Comparison of ENCODE assay signal across 15 cellular contexts in the genomic region with DNA sequence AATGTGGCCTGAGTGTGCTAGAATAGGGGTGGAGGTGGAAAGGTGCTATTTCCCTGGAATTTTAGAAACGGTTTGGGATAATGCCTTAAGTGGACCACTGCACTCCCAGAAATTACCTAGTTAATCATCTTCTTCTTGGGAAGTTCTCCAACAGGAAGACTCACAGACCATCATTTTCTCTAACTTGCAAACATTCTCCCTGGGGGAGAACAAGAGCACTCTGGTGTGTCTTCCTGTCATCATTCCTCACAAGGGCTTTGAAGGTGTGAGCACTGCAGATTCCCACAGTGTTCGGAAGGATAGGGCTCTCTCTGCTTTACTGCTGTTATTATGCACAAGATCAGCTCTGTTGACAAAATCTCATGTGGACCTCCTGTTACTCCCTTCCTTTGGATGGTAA. TPM values are rescaled to one million over a fixed set of nuclear protein-coding genes. Genes with fewer than 3 reads are reported as not detected.
DNase-seq lines count a peak whose midpoint lies in the region; FAIRE-seq and TF ChIP-seq lines count a peak whose summit lies in the region.
"Had no signal": no experiment of that assay in that cellular context is flagged by ENCODE, and none has a peak within 500 bp of the region (broad histone marks: within the 10 kb centered on the region; RNA-seq: fewer than 3 reads in every experiment).

No MANE protein-coding gene starts in this region.

- H3K18ac ChIP-seq in H1 (ENCODE audit: extremely low read depth, low read length) = no peak overlapping the region

- no peak overlapping the region for H3K14ac ChIP-seq in H1 (ENCODE audit: insufficient read length)

- TF ChIP-seq POLR2A in H1 (IDR thresholded peaks at IDR 0.05; ENCODE audit: control extremely low read depth in 1 of 2, low read depth in 2 of 2, low read length in 2 of 2) = no peak
- no peak for TF ChIP-seq POLR2A in stomach (IDR thresholded peaks at IDR 0.05)

- H2BK15ac ChIP-seq in H1 (ENCODE audit: low read length) = 0 out of 2 replicates have a peak overlapping the region, but pooled peaks have one; percentile 74

- peaks cover 0 to under 1% (median 0%) of the 10 kb centered on the region in 4 experiments; a peak in 1 of 7 replicates for H3K4me1 ChIP-seq in H1 (replicated peaks in 1 of 4; ENCODE audit: control insufficient read depth in 3 of 4, insufficient read depth in 4 of 4, low read length in 3 of 4)
- peaks cover 0 to 6% (median 0%) of the 10 kb centered on the region in 4 donors for H3K4me1 ChIP-seq in stomach

- no peaks in the 10 kb centered on the region for H3K23me2 ChIP-seq in H1 (ENCODE audit: low read depth, low read length)

- H4K91ac ChIP-seq in H1 (replicated peaks; ENCODE audit: insufficient read length, low read length) = no peak overlapping the region

- H2BK20ac ChIP-seq in H1 (ENCODE audit: low read length) = no peak overlapping the region

- CTCF ChIA-PET in H1 (lab: Charles Lee; ENCODE audit: partially characterized antibody) = interaction anchor here (0.6 to 1.2 kb wide), 3 partner anchors 39 to 382 kb away, joined by 3 to 4 read pairs (median 4); no protein-coding TSS in a partner anchor

- no peak overlapping the region for H2AK5ac ChIP-seq in H1 (ENCODE audit: low read depth, low read length)

- no peak overlapping the region for H2BK120ac ChIP-seq in H1 (replicated peaks; ENCODE audit: low read depth, low read length)

- no peaks in the 10 kb centered on the region for H3K27me3 ChIP-seq in H1 (replicated peaks in 1 of 4; ENCODE audit: control insufficient read depth in 3 of 4, extremely low read depth in 1 of 4, insufficient read depth in 3 of 4, low read length in 3 of 4)
- H3K27me3 ChIP-seq in stomach = no peaks in the 10 kb centered on the region

- FAIRE-seq in H1 (lab: Jason Lieb, UNC) = no peak

- intact Hi-C loops in stomach (cut with DNase I; ENCODE audit: low total_unique reads) = no loop called here

- no peak overlapping the region for H2BK12ac ChIP-seq in H1 (ENCODE audit: low read depth, low read length)

- no peaks in the 10 kb centered on the region for H3K79me2 ChIP-seq in H1 (ENCODE audit: control insufficient read depth in 1 of 2, insufficient read depth in 2 of 2, low read length in 2 of 2)

- no peak overlapping the region for H3K4me2 ChIP-seq in H1 (ENCODE audit: insufficient read depth in 1 of 2, low read depth in 2 of 2, low read length in 2 of 2)

- H3K4me3 ChIP-seq in H1 (ENCODE audit: extremely low read depth in 1 of 4, insufficient read depth in 2 of 4, low read depth in 3 of 4, low read length in 4 of 4) = no peak overlapping the region
- H3K4me3 ChIP-seq in stomach = no peak overlapping the region

- H3K23ac ChIP-seq in H1 (ENCODE audit: insufficient read length) = no peak overlapping the region

- H3K36me3 ChIP-seq in H1 (ENCODE audit: control insufficient read depth in 2 of 4, insufficient read depth in 4 of 4, low read length in 3 of 4) = no peaks in the 10 kb centered on the region
- no peaks in the 10 kb centered on the region for H3K36me3 ChIP-seq in stomach

- TF ChIP-seq EP300 in H1 (IDR thresholded peaks at IDR 0.05; ENCODE audit: borderline replicate concordance in 1 of 2, low read depth in 2 of 2, low read length in 2 of 2) (no peak), stomach (IDR thresholded peaks at IDR 0.05) (no peak)

- no peak overlapping the region for H4K5ac ChIP-seq in H1 (ENCODE audit: insufficient read length, low read depth, low read length)

- H3K9me3 ChIP-seq in H1 (ENCODE audit: insufficient read depth in 2 of 2, low read depth in 1 of 2, low read length in 1 of 2) = no peaks in the 10 kb centered on the region
- H3K9me3 ChIP-seq in stomach = no peaks in the 10 kb centered on the region

- no peak for TF ChIP-seq RAD21 in H1 (IDR thresholded peaks at IDR 0.05 in 1 of 2, conservative IDR thresholded peaks at IDR 0.05 in 1 of 2; ENCODE audit: low read depth in 2 of 2, low read length in 2 of 2)

- no peak overlapping the region for H3K27ac ChIP-seq in H1 (ENCODE audit: low read depth, low read length)
- no peak overlapping the region for H3K27ac ChIP-seq in stomach
- H3K27ac ChIP-seq: 22Rv1 had no signal

- no peak overlapping the region for H2AFZ ChIP-seq in H1 (ENCODE audit: low read length)

- no peak overlapping the region for H4K8ac ChIP-seq in H1 (ENCODE audit: extremely low read depth, insufficient read depth, low read length)

- 86% methylated on average over 2 of the region's 2 CpGs; no CpG with 5 or more reads in 1 of the 2 experiments for WGBS in H1 (ENCODE audit: extremely low coverage in 1 of 2, insufficient coverage in 1 of 2, insufficient read length in 1 of 2, insufficient replicate concordance in 2 of 2, low coverage in 1 of 2, low lambda C conversion rate in 2 of 2, missing lambda C conversion rate in 1 of 2), 2 experiments
- WGBS in stomach, 5 donors = 75 to 92% (median 88%) methylated on average over 2 of the region's 2 CpGs

- POLR2A ChIA-PET in H1 (lab: Charles Lee; ENCODE audit: partially characterized antibody) = no interaction called here

- TF ChIP-seq CTCF in H1 (IDR thresholded peaks at IDR 0.05; ENCODE audit: control extremely low read depth in 1 of 3, insufficient read depth in 1 of 3, low read depth in 1 of 3, low read length in 3 of 3) = no peak
- TF ChIP-seq CTCF in stomach (IDR thresholded peaks at IDR 0.05) = no peak

- DNase-seq in NCI-H146 (lab: John Stamatoyannopoulos, UW) = peak; percentile 47
- no peak for DNase-seq in NCI-H146 treated with DMSO at 0.1 percent for 48 hours (lab: John Stamatoyannopoulos, UW; ENCODE audit: unreplicated experiment)
- no peak for DNase-seq in H1 (ENCODE audit: low read depth in 1 of 2, low spot score in 2 of 2)
- peak; percentile 46 for DNase-seq in kidney glomerular epithelial cell (lab: John Stamatoyannopoulos, UW)
- no peak for DNase-seq in germinal center (ENCODE audit: low spot score)
- no peak for DNase-seq in stimulated activated CD4-positive, alpha-beta T cell treated with anti-CD3 and anti-CD28 coated beads, Interleukin-4, amount 100 ng/mL, for 24 hours
- no peak for DNase-seq in stomach
- DNase-seq: AML-193; C1 segment of cervical spinal cord; Calu3; CD4-positive, alpha-beta T cell; DMS 273 treated with DMSO at 0.1 percent for 48 hours; HCEC 1CT; HFFc6 had no signal

- no peaks in the 10 kb centered on the region for H4K20me1 ChIP-seq in H1 (replicated peaks in 1 of 2; ENCODE audit: control insufficient read depth in 1 of 2, insufficient read depth in 2 of 2, low read length in 2 of 2)

- H3K9ac ChIP-seq in H1 (replicated peaks in 1 of 4; ENCODE audit: extremely low read depth in 1 of 4, low read depth in 3 of 4, low read length in 3 of 4) = no peak overlapping the region

- H3K56ac ChIP-seq in H1 (replicated peaks; ENCODE audit: insufficient read length, low read depth, low read length) = no peak overlapping the region

- no peaks in the 10 kb centered on the region for H3K79me1 ChIP-seq in H1 (ENCODE audit: low read depth, low read length)

- H3K4ac ChIP-seq in H1 (replicated peaks; ENCODE audit: insufficient read length, low read depth, low read length) = no peak overlapping the region

- H2BK5ac ChIP-seq in H1 (ENCODE audit: low read depth, low read length) = no peak overlapping the region

TF ChIP-seq in H1, 55 proteins besides CTCF, POLR2A, EP300 and RAD21 (continues in another document):
- TF ChIP-seq CTBP2 (IDR thresholded peaks at IDR 0.05; ENCODE audit: borderline replicate concordance, insufficient read depth, insufficient read length, low read length) (no peak), RXRA (IDR thresholded peaks at IDR 0.05; ENCODE audit: insufficient read depth, low read depth, low read length) (no peak), NANOG (IDR thresholded peaks at IDR 0.05; ENCODE audit: insufficient read depth, low read depth, low read length, poor library complexity, severe bottlenecking) (no peak), PHF8 (conservative IDR thresholded peaks at IDR 0.05; ENCODE audit: low read depth, low read length) (no peak), ZNF274 (IDR thresholded peaks at IDR 0.05; ENCODE audit: borderline replicate concordance, extremely low read depth, low read length) (no peak), JUND (IDR thresholded peaks at IDR 0.05; ENCODE audit: low read length) (no peak), CREB1 (IDR thresholded peaks at IDR 0.05) (no peak), TCF12 (IDR thresholded peaks at IDR 0.05; ENCODE audit: low read depth, low read length) (no peak)

RNA-seq across cellular contexts. Expression of a gene that starts 54.9 kb away (rescaled TPM):
- total RNA-seq in H1 (2021; fragmentation: NEBNext Ultra II Directional; extraction: Animal tissue kit (Norgen Biotek cat#: 25700)) = 13.0 and 14.2 TPM in 2 replicates
- polyA plus RNA-seq in H1 (2011; rRNA removed) = 7.4 and 9.5 TPM in 2 replicates
- polyA plus RNA-seq in H1 (2011; cell fraction: cytosol; rRNA removed) = 9.8 TPM
- polyA plus RNA-seq in H1 (2011; cell fraction: nucleus; rRNA removed) = 7.4 TPM
- polyA plus RNA-seq in H1 (2012, experiment 1 of 2) = 10.9 to 16.1 TPM (median 14.7 TPM) in 4 replicates
- polyA plus RNA-seq in H1 (2012, experiment 2 of 2) = 0.64 TPM
- 10.9 TPM for polyA plus RNA-seq in H1 (2013, experiment 1 of 2)
- polyA plus RNA-seq in H1 (2013, experiment 2 of 2) = 11.1 TPM
- polyA minus RNA-seq in H1 (2011; rRNA and poly(A)+ RNA removed) = 6.3 and 13.5 TPM in 2 replicates
- polyA minus RNA-seq in H1 (2011; cell fraction: cytosol; rRNA and poly(A)+ RNA removed) = 3.7 TPM
- 14.7 TPM for polyA minus RNA-seq in H1 (2011; cell fraction: nucleus; rRNA and poly(A)+ RNA removed)
- total RNA-seq in stomach = 10 to 100 TPM in 3 of 5 donors, 1 to 10 TPM in 2; 2.6 to 39.7 (median 19.3) TPM
- polyA plus RNA-seq in stomach = 10 to 100 TPM in 1 of 3 donors, 1 to 10 TPM in 2; 5.7 to 13.4 (median 7.0) TPM

Comparison
In these comparisons a context has a peak if more than half of its experiments do, and no peak if none do; other contexts are left out.
1. DNase-seq: peak in NCI-H146 (single experiment) and kidney glomerular epithelial cell (single experiment); none in NCI-H146 treated with DMSO at 0.1 percent for 48 hours (single experiment), H1 (0 of 2), germinal center (single experiment), stimulated activated CD4-positive, alpha-beta T cell treated with anti-CD3 and anti-CD28 coated beads, Interleukin-4, amount 100 ng/mL, for 24 hours (single experiment) and stomach (single experiment).